Comparison of ENCODE assay signal across 9 cellular contexts in genomic region chr17:38427160-38427949, GRCh38. TPM values are rescaled to one million over a fixed set of nuclear protein-coding genes. Genes with fewer than 3 reads are reported as not detected.
A peak's percentile ranks its signal among the peaks of the same experiment; 100 is the strongest.
DNase-seq lines count a peak whose midpoint lies in the region; ATAC-seq and TF ChIP-seq lines count a peak whose summit lies in the region.
"Had no signal": no experiment of that assay in that cellular context is flagged by ENCODE, and none has a peak within 500 bp of the region (broad histone marks: within the 10 kb centered on the region; RNA-seq: fewer than 3 reads in every experiment).

No MANE protein-coding gene starts in this region.

- no peak for TF ChIP-seq POLR2A in upper lobe of left lung (IDR thresholded peaks at IDR 0.05)

- peak overlapping the region; percentile 13 for H3K27ac Mint-ChIP-seq in activated naive CD4-positive, alpha-beta T cell treated with anti-CD3 and anti-CD28 coated beads, Interleukin-2, amount 50 U/mL, for 24 hours

- ATAC-seq in lung (ENCODE audit: insufficient read depth, low FRiP score): no peak
- no peak for ATAC-seq in upper lobe of left lung (ENCODE audit: low FRiP score in 2 of 2)
- no peak for ATAC-seq in HG02623 (IDR thresholded peaks at IDR 0.05; ENCODE audit: unreplicated experiment)
- no peak for ATAC-seq in HG03139 (IDR thresholded peaks at IDR 0.05; ENCODE audit: unreplicated experiment)
- ATAC-seq in HG02610 (IDR thresholded peaks at IDR 0.05; ENCODE audit: unreplicated experiment): no peak

- H3K36me3 ChIP-seq in brain microvascular endothelial cell (replicated peaks) (no peaks in the 10 kb centered on the region), lung (ENCODE audit: control insufficient read depth in 2 of 2, insufficient read depth in 2 of 2, low read length in 2 of 2) (no peaks in the 10 kb centered on the region), upper lobe of left lung (no peaks in the 10 kb centered on the region)
- H3K36me3 ChIP-seq: neutrophil had no signal

- peaks cover 14% of the 10 kb centered on the region for H3K4me1 Mint-ChIP-seq in activated naive CD4-positive, alpha-beta T cell treated with anti-CD3 and anti-CD28 coated beads, Interleukin-2, amount 50 U/mL, for 24 hours

- no peak for TF ChIP-seq EP300 in upper lobe of left lung (IDR thresholded peaks at IDR 0.05)

- peaks cover 4 to 17% of the 10 kb centered on the region in 2 donors for H3K4me1 ChIP-seq in lung (ENCODE audit: control insufficient read depth in 2 of 2, insufficient read depth in 2 of 2, low read length in 2 of 2)
- H3K4me1 ChIP-seq in upper lobe of left lung: peaks cover 33 to 63% (median 46%) of the 10 kb centered on the region in 4 donors

- H3K9me3 ChIP-seq in lung (ENCODE audit: control insufficient read depth in 2 of 2, insufficient read depth in 1 of 2, low read length in 1 of 2): no peaks in the 10 kb centered on the region
- H3K9me3 ChIP-seq in upper lobe of left lung: no peaks in the 10 kb centered on the region
- H3K9me3 ChIP-seq: neutrophil had no signal

- no peaks in the 10 kb centered on the region for H3K36me3 Mint-ChIP-seq in activated naive CD4-positive, alpha-beta T cell treated with anti-CD3 and anti-CD28 coated beads, Interleukin-2, amount 50 U/mL, for 24 hours

- TF ChIP-seq CTCF in brain microvascular endothelial cell (IDR thresholded peaks at IDR 0.05; ENCODE audit: low read depth, low read length, missing control alignments): no peak
- TF ChIP-seq CTCF in lung (IDR thresholded peaks at IDR 0.05; ENCODE audit: control extremely low read depth, extremely low read depth): no peak
- TF ChIP-seq CTCF in upper lobe of left lung (IDR thresholded peaks at IDR 0.05): no peak

- H3K27me3 ChIP-seq in brain microvascular endothelial cell (replicated peaks) (no peaks in the 10 kb centered on the region), lung (ENCODE audit: control insufficient read depth, insufficient read depth) (no peaks in the 10 kb centered on the region), upper lobe of left lung (no peaks in the 10 kb centered on the region)

- peaks cover 15% of the 10 kb centered on the region for H3K27me3 Mint-ChIP-seq in activated naive CD4-positive, alpha-beta T cell treated with anti-CD3 and anti-CD28 coated beads, Interleukin-2, amount 50 U/mL, for 24 hours

- H3K27ac ChIP-seq in brain microvascular endothelial cell: no peak overlapping the region
- H3K27ac ChIP-seq in lung (ENCODE audit: low read depth in 1 of 2, low read length in 1 of 2): peak overlapping the region; percentile 85 to 91
- peak overlapping the region; percentile 86 to 93 (median 88) for H3K27ac ChIP-seq in upper lobe of left lung
- H3K27ac ChIP-seq: neutrophil had no signal

- DNase-seq in activated naive CD4-positive, alpha-beta T cell treated with anti-CD3 and anti-CD28 coated beads, Interleukin-2, amount 50 U/mL, for 16 hours: no peak
- no peak for DNase-seq in brain microvascular endothelial cell
- no peak for DNase-seq in lung (ENCODE audit: low spot score)
- DNase-seq in upper lobe of left lung: peak in 1 of 2 donors; percentile 40

- peak overlapping the region; percentile 72 for H3K4me3 ChIP-seq in brain microvascular endothelial cell (ENCODE audit: low read depth, low read length)
- no peak overlapping the region for H3K4me3 ChIP-seq in lung
- H3K4me3 ChIP-seq in upper lobe of left lung: peak overlapping the region; percentile 5 to 90 (median 76)

- in situ Hi-C loops in brain microvascular endothelial cell (cut with HindIII; ENCODE audit: low pct_ligation_motif_present, low sequenced_read_pairs): no loop called here

- peak overlapping the region; percentile 78 for H3K4me3 Mint-ChIP-seq in activated naive CD4-positive, alpha-beta T cell treated with anti-CD3 and anti-CD28 coated beads, Interleukin-2, amount 50 U/mL, for 24 hours

- no peaks in the 10 kb centered on the region for H3K9me3 Mint-ChIP-seq in activated naive CD4-positive, alpha-beta T cell treated with anti-CD3 and anti-CD28 coated beads, Interleukin-2, amount 50 U/mL, for 24 hours

- WGBS in lung, 2 donors: 66 to 67% methylated on average over 6 to 7 of the region's 7 CpGs
- 59 to 66% methylated on average over 7 of the region's 7 CpGs for WGBS in upper lobe of left lung, 2 donors

RNA-seq across cellular contexts. Expression of gene ARHGAP23, which starts 0.9 kb away (rescaled TPM):
- total RNA-seq in lung: 10 to 100 TPM; 59.2 to 91.7 TPM
- polyA plus RNA-seq in lung: 10 to 100 TPM; 18.3 to 19.2 TPM
- total RNA-seq in upper lobe of left lung: 100 to 1,000 TPM in 1 of 6 donors, 10 to 100 TPM in 5; 30.4 to 104 (median 70.1) TPM
